ENCODE assay signal across 1 cellular context in the genomic region with DNA sequence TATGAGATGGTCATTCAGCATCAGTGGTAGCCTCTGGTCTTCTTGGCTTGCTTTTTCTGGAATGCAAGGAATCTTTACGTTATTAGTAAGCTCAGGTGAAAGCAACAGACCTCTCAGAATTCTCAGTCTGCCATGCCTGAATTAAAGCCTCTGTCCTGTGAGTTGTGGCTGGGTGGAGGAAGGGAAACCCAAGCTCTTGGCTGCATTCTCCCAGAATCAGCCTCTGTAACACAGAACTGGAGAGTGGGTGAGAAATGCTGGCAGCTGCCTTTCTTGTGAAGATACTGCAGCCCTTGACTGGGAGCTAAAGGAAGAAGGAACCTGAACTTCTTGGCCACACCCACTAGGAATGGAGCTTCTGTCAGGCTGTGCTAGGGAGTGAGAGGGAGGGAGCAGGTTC.
TF ChIP-seq lines count a peak whose summit lies in the region.

No MANE protein-coding gene starts in this region.

TF ChIP-seq in GM23338, 12 proteins besides CTCF, POLR2A, EP300 and RAD21 (continued from another document):
- TF ChIP-seq, protein P1, sequence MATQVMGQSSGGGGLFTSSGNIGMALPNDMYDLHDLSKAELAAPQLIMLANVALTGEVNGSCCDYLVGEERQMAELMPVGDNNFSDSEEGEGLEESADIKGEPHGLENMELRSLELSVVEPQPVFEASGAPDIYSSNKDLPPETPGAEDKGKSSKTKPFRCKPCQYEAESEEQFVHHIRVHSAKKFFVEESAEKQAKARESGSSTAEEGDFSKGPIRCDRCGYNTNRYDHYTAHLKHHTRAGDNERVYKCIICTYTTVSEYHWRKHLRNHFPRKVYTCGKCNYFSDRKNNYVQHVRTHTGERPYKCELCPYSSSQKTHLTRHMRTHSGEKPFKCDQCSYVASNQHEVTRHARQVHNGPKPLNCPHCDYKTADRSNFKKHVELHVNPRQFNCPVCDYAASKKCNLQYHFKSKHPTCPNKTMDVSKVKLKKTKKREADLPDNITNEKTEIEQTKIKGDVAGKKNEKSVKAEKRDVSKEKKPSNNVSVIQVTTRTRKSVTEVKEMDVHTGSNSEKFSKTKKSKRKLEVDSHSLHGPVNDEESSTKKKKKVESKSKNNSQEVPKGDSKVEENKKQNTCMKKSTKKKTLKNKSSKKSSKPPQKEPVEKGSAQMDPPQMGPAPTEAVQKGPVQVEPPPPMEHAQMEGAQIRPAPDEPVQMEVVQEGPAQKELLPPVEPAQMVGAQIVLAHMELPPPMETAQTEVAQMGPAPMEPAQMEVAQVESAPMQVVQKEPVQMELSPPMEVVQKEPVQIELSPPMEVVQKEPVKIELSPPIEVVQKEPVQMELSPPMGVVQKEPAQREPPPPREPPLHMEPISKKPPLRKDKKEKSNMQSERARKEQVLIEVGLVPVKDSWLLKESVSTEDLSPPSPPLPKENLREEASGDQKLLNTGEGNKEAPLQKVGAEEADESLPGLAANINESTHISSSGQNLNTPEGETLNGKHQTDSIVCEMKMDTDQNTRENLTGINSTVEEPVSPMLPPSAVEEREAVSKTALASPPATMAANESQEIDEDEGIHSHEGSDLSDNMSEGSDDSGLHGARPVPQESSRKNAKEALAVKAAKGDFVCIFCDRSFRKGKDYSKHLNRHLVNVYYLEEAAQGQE (IDR thresholded peaks at IDR 0.05; ENCODE audit: unreplicated experiment) = no peak
- TF ChIP-seq ZNF114 (CRISPR knock-in tag; IDR thresholded peaks at IDR 0.05) = no peak
- TF ChIP-seq, protein P2, sequence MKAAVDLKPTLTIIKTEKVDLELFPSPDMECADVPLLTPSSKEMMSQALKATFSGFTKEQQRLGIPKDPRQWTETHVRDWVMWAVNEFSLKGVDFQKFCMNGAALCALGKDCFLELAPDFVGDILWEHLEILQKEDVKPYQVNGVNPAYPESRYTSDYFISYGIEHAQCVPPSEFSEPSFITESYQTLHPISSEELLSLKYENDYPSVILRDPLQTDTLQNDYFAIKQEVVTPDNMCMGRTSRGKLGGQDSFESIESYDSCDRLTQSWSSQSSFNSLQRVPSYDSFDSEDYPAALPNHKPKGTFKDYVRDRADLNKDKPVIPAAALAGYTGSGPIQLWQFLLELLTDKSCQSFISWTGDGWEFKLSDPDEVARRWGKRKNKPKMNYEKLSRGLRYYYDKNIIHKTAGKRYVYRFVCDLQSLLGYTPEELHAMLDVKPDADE (IDR thresholded peaks at IDR 0.05) = no peak
- TF ChIP-seq CREB1 (CRISPR knock-in tag; IDR thresholded peaks at IDR 0.05; ENCODE audit: low read depth) = no peak
- TF ChIP-seq, protein P3, sequence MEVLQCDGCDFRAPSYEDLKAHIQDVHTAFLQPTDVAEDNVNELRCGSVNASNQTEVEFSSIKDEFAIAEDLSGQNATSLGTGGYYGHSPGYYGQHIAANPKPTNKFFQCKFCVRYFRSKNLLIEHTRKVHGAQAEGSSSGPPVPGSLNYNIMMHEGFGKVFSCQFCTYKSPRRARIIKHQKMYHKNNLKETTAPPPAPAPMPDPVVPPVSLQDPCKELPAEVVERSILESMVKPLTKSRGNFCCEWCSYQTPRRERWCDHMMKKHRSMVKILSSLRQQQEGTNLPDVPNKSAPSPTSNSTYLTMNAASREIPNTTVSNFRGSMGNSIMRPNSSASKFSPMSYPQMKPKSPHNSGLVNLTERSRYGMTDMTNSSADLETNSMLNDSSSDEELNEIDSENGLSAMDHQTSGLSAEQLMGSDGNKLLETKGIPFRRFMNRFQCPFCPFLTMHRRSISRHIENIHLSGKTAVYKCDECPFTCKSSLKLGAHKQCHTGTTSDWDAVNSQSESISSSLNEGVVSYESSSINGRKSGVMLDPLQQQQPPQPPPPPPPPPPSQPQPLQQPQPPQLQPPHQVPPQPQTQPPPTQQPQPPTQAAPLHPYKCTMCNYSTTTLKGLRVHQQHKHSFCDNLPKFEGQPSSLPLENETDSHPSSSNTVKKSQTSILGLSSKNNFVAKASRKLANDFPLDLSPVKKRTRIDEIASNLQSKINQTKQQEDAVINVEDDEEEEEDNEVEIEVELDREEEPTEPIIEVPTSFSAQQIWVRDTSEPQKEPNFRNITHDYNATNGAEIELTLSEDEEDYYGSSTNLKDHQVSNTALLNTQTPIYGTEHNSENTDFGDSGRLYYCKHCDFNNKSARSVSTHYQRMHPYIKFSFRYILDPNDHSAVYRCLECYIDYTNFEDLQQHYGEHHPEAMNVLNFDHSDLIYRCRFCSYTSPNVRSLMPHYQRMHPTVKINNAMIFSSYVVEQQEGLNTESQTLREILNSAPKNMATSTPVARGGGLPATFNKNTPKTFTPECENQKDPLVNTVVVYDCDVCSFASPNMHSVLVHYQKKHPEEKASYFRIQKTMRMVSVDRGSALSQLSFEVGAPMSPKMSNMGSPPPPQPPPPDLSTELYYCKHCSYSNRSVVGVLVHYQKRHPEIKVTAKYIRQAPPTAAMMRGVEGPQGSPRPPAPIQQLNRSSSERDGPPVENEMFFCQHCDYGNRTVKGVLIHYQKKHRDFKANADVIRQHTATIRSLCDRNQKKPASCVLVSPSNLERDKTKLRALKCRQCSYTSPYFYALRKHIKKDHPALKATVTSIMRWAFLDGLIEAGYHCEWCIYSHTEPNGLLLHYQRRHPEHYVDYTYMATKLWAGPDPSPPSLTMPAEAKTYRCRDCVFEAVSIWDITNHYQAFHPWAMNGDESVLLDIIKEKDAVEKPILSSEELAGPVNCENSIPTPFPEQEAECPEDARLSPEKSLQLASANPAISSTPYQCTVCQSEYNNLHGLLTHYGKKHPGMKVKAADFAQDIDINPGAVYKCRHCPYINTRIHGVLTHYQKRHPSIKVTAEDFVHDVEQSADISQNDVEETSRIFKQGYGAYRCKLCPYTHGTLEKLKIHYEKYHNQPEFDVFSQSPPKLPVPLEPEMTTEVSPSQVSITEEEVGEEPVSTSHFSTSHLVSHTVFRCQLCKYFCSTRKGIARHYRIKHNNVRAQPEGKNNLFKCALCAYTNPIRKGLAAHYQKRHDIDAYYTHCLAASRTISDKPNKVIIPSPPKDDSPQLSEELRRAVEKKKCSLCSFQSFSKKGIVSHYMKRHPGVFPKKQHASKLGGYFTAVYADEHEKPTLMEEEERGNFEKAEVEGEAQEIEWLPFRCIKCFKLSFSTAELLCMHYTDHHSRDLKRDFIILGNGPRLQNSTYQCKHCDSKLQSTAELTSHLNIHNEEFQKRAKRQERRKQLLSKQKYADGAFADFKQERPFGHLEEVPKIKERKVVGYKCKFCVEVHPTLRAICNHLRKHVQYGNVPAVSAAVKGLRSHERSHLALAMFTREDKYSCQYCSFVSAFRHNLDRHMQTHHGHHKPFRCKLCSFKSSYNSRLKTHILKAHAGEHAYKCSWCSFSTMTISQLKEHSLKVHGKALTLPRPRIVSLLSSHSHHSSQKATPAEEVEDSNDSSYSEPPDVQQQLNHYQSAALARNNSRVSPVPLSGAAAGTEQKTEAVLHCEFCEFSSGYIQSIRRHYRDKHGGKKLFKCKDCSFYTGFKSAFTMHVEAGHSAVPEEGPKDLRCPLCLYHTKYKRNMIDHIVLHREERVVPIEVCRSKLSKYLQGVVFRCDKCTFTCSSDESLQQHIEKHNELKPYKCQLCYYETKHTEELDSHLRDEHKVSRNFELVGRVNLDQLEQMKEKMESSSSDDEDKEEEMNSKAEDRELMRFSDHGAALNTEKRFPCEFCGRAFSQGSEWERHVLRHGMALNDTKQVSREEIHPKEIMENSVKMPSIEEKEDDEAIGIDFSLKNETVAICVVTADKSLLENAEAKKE (CRISPR knock-in tag; IDR thresholded peaks at IDR 0.05) = no peak
- no peak for TF ChIP-seq NANOG (IDR thresholded peaks at IDR 0.05; ENCODE audit: borderline replicate concordance)
- no peak for TF ChIP-seq EZH2 (IDR thresholded peaks at IDR 0.05; ENCODE audit: low read depth, unreplicated experiment)
- no peak for TF ChIP-seq ZNF331 (CRISPR knock-in tag; IDR thresholded peaks at IDR 0.05; ENCODE audit: low read depth)
- no peak for TF ChIP-seq EZH2phosphoT487 (IDR thresholded peaks at IDR 0.05; ENCODE audit: unreplicated experiment)
- no peak for TF ChIP-seq POLR2AphosphoS5 (IDR thresholded peaks at IDR 0.05; ENCODE audit: low read depth)
- TF ChIP-seq STAT1 (IDR thresholded peaks at IDR 0.05; ENCODE audit: unreplicated experiment) = no peak
